Comparison of ENCODE assay signal across 25 cellular contexts in genomic region chr14:62711351-62712023, GRCh38.
A peak's percentile ranks its signal among the peaks of the same experiment; 100 is the strongest.
DNase-seq lines count a peak whose midpoint lies in the region; ATAC-seq and TF ChIP-seq lines count a peak whose summit lies in the region.
"Had no signal": no experiment of that assay in that cellular context is flagged by ENCODE, and none has a peak within 500 bp of the region (broad histone marks: within the 10 kb centered on the region; RNA-seq: fewer than 3 reads in every experiment).

No MANE protein-coding gene starts in this region.

- H2AK5ac ChIP-seq in mesenchymal stem cell (ENCODE audit: low read length, severe bottlenecking), result no peak overlapping the region

- intact Hi-C loops in cardiac septum (cut with DNase I), result no loop called here

- H3K18ac ChIP-seq in mesenchymal stem cell (ENCODE audit: low read depth in 1 of 2, low read length in 2 of 2), result no peak overlapping the region

- no peak overlapping the region for H3K14ac ChIP-seq in mesenchymal stem cell (ENCODE audit: low read length in 2 of 2)

- no peak for TF ChIP-seq CTCF in endodermal cell (conservative IDR thresholded peaks at IDR 0.05)

- H3K27me3 ChIP-seq in endodermal cell (ENCODE audit: control insufficient read depth, insufficient read depth, low read length, poor library complexity, severe bottlenecking) (no peaks in the 10 kb centered on the region), mesenchymal stem cell (ENCODE audit: control insufficient read depth in 1 of 2, insufficient read depth in 1 of 2, low read length in 2 of 2) (no peaks in the 10 kb centered on the region)
- H3K27me3 ChIP-seq: hepatocyte, neutrophil had no signal

- no peaks in the 10 kb centered on the region for H3K27me3 Mint-ChIP-seq in endodermal cell (ENCODE audit: insufficient read depth)
- H3K27me3 Mint-ChIP-seq: activated naive CD8-positive, alpha-beta T cell treated with anti-CD3 and anti-CD28 coated beads for 36 hours; central memory CD8-positive, alpha-beta T cell; dendritic cell treated with granulocyte-macrophage colony-stimulating factor and Interleukin-4, amounts not matched to agents 40 ng/mL and 50 ng/mL, for 4 days had no signal

- no peak overlapping the region for H2BK15ac ChIP-seq in mesenchymal stem cell (ENCODE audit: low read depth, poor library complexity, severe bottlenecking)

- H2BK120ac ChIP-seq in mesenchymal stem cell (ENCODE audit: low read depth, low read length), result no peak overlapping the region

- H3K4me1 ChIP-seq in endodermal cell (ENCODE audit: control insufficient read depth, insufficient read depth, low read length), result no peaks in the 10 kb centered on the region
- no peaks in the 10 kb centered on the region for H3K4me1 ChIP-seq in mesenchymal stem cell (ENCODE audit: control insufficient read depth, insufficient read depth, low read depth, low read length)

- peaks cover 12% of the 10 kb centered on the region for H3K4me1 Mint-ChIP-seq in endodermal cell
- H3K4me1 Mint-ChIP-seq: activated naive CD8-positive, alpha-beta T cell treated with anti-CD3 and anti-CD28 coated beads for 36 hours; central memory CD8-positive, alpha-beta T cell had no signal

- no peaks in the 10 kb centered on the region for H3K36me3 ChIP-seq in endodermal cell (ENCODE audit: control insufficient read depth, insufficient read depth, low read length)
- no peaks in the 10 kb centered on the region for H3K36me3 ChIP-seq in mesenchymal stem cell (ENCODE audit: control insufficient read depth in 1 of 2, insufficient read depth in 2 of 2, low read depth in 1 of 2, low read length in 2 of 2)
- H3K36me3 ChIP-seq: neutrophil had no signal

- H3K36me3 Mint-ChIP-seq in endodermal cell (ENCODE audit: low read depth), result peaks cover 7% of the 10 kb centered on the region
- H3K36me3 Mint-ChIP-seq: activated naive CD8-positive, alpha-beta T cell treated with anti-CD3 and anti-CD28 coated beads for 36 hours had no signal

- no peak overlapping the region for H2BK12ac ChIP-seq in mesenchymal stem cell (ENCODE audit: low read length in 2 of 2)

- no peak overlapping the region for H3K23ac ChIP-seq in mesenchymal stem cell (ENCODE audit: low read length in 2 of 2)

- no peak overlapping the region for H3K9ac ChIP-seq in endodermal cell (ENCODE audit: extremely low read depth, low read length, poor library complexity, severe bottlenecking)
- H3K9ac ChIP-seq in mesenchymal stem cell (ENCODE audit: low read length), result no peak overlapping the region

- H3K9me3 ChIP-seq in endodermal cell (ENCODE audit: control insufficient read depth, low read length) (no peaks in the 10 kb centered on the region), mesenchymal stem cell (ENCODE audit: control insufficient read depth, low read length) (no peaks in the 10 kb centered on the region)
- H3K9me3 ChIP-seq: neutrophil had no signal

- no peaks in the 10 kb centered on the region for H3K79me1 ChIP-seq in mesenchymal stem cell (replicated peaks; ENCODE audit: low read length, poor library complexity, severe bottlenecking)

- no peak overlapping the region for H2AFZ ChIP-seq in mesenchymal stem cell (ENCODE audit: low read depth, low read length)
- H2AFZ ChIP-seq: hepatocyte had no signal

- no peak overlapping the region for H3K4me2 ChIP-seq in mesenchymal stem cell (ENCODE audit: low read length, poor library complexity, severe bottlenecking)
- H3K4me2 ChIP-seq: hepatocyte had no signal

- H3K9me3 Mint-ChIP-seq in endodermal cell, result no peaks in the 10 kb centered on the region

- H3K4me3 Mint-ChIP-seq in endodermal cell, result no peak overlapping the region
- H3K4me3 Mint-ChIP-seq: activated naive CD8-positive, alpha-beta T cell treated with anti-CD3 and anti-CD28 coated beads for 36 hours; central memory CD8-positive, alpha-beta T cell; dendritic cell treated with granulocyte-macrophage colony-stimulating factor and Interleukin-4, amounts not matched to agents 40 ng/mL and 50 ng/mL, for 4 days had no signal

- H2BK5ac ChIP-seq in mesenchymal stem cell (ENCODE audit: low read depth, low read length, poor library complexity, severe bottlenecking), result no peak overlapping the region

- no peak overlapping the region for H4K8ac ChIP-seq in mesenchymal stem cell (ENCODE audit: low read length)

- H3K4me3 ChIP-seq in endodermal cell (ENCODE audit: low read length), result no peak overlapping the region
- no peak overlapping the region for H3K4me3 ChIP-seq in mesenchymal stem cell (ENCODE audit: insufficient read depth in 1 of 2, low read depth in 1 of 2, low read length in 2 of 2)
- H3K4me3 ChIP-seq: hepatocyte had no signal

- no peak overlapping the region for H4K91ac ChIP-seq in mesenchymal stem cell (ENCODE audit: low read length)

- peak; percentile 15 for DNase-seq in COR-L47 (lab: John Stamatoyannopoulos, UW)
- DNase-seq in NCI-H128 (lab: John Stamatoyannopoulos, UW; ENCODE audit: unreplicated experiment), result peak; percentile 21
- DNase-seq in NCI-H69 (lab: John Stamatoyannopoulos, UW), result peak; percentile 96
- no peak for DNase-seq in endodermal cell
- no peak for DNase-seq in cardiac septum (ENCODE audit: low spot score)
- DNase-seq in mesenchymal stem cell, result no peak
- DNase-seq in effector CD4-positive, alpha-beta T cell, result no peak
- DNase-seq: activated CD4-positive, alpha-beta T cell treated with anti-CD3 and anti-CD28 coated beads for 4 hours; activated CD8-positive, alpha-beta memory T cell treated with anti-CD3 and anti-CD28 coated beads for 24 hours; activated effector memory CD4-positive, alpha-beta T cell treated with Interleukin-2 at 50 U/mL for 16 hours; activated naive CD8-positive, alpha-beta T cell treated with anti-CD3 and anti-CD28 coated beads for 36 hours; Caco-2; DND-41; HCEC 1CT; NCI-H1048; stimulated activated CD4-positive, alpha-beta T cell treated with anti-CD3 and anti-CD28 coated beads, Interleukin-12 subunit alpha, Interleukin-12 subunit beta, amount 100 ng/mL, for 4 hours; stimulated activated CD4-positive, alpha-beta T cell treated with anti-CD3 and anti-CD28 coated beads, Interleukin-4, amount 100 ng/mL, for 1 hour; T-helper 2 cell had no signal

- no peak overlapping the region for H3K4ac ChIP-seq in mesenchymal stem cell (ENCODE audit: low read depth in 1 of 2, low read length in 2 of 2)

- 75 to 79% methylated on average over 1 to 7 of the region's 7 CpGs for WGBS in endodermal cell (ENCODE audit: insufficient coverage in 1 of 2, insufficient read length in 1 of 2), 2 experiments
- 54% methylated on average over 7 of the region's 7 CpGs for WGBS in mesenchymal stem cell

- H3K27ac ChIP-seq in endodermal cell (ENCODE audit: low read depth, low read length) (peak overlapping the region; percentile 15), mesenchymal stem cell (ENCODE audit: low read length, poor library complexity, severe bottlenecking) (no peak overlapping the region)
- H3K27ac ChIP-seq: hepatocyte, neutrophil had no signal

- ATAC-seq in HG02588 (IDR thresholded peaks at IDR 0.05; ENCODE audit: unreplicated experiment), result no peak
- ATAC-seq: left lobe of liver, sciatic nerve had no signal

- H3K27ac Mint-ChIP-seq in endodermal cell, result no peak overlapping the region
- H3K27ac Mint-ChIP-seq: activated naive CD8-positive, alpha-beta T cell treated with anti-CD3 and anti-CD28 coated beads for 36 hours; dendritic cell treated with granulocyte-macrophage colony-stimulating factor and Interleukin-4, amounts not matched to agents 40 ng/mL and 50 ng/mL, for 4 days had no signal

Comparison
In these comparisons a context has a peak if more than half of its experiments do, and no peak if none do; other contexts are left out.
1. DNase-seq: peak in COR-L47 (single experiment), NCI-H128 (single experiment) and NCI-H69 (single experiment); none in endodermal cell (single experiment), cardiac septum (single experiment), mesenchymal stem cell (single experiment) and effector CD4-positive, alpha-beta T cell (single experiment).